ENCODE assay signal across 11 cellular contexts in genomic region chr12:124295431-124296058, GRCh38. TPM values are rescaled to one million over a fixed set of nuclear protein-coding genes. Genes with fewer than 3 reads are reported as not detected.
DNase-seq lines count a peak whose midpoint lies in the region; ATAC-seq and TF ChIP-seq lines count a peak whose summit lies in the region.
"Had no signal": no experiment of that assay in that cellular context is flagged by ENCODE, and none has a peak within 500 bp of the region (broad histone marks: within the 10 kb centered on the region; RNA-seq: fewer than 3 reads in every experiment).

No MANE protein-coding gene starts in this region.

- no peak overlapping the region for H3K27ac Mint-ChIP-seq in endothelial cell (ENCODE audit: unreplicated experiment)
- no peak overlapping the region for H3K27ac Mint-ChIP-seq in nephron progenitor cell

- H3K4me3 ChIP-seq in heart left ventricle (peak overlapping the region in 11 of 12 donors; percentile 7 to 57 (median 43)), right atrium auricular region (peak overlapping the region in 1 of 2 donors; percentile 44), upper lobe of right lung (peak overlapping the region; percentile 21)

- peak in 1 of 5 donors; percentile 56 for DNase-seq in heart left ventricle
- DNase-seq in right atrium auricular region (ENCODE audit: low spot score), result no peak
- DNase-seq in endothelial cell (ENCODE audit: low spot score), result no peak
- no peak for DNase-seq in nephron progenitor cell
- no peak for DNase-seq in upper lobe of right lung
- no peak for DNase-seq in superior temporal gyrus (ENCODE audit: extremely low spot score)
- DNase-seq: activated CD4-positive, alpha-beta T cell treated with anti-CD3 and anti-CD28 coated beads, Interleukin-2, amount 50 U/mL, for 48 hours; Kasumi-1; OCI-M1 had no signal

- H3K36me3 ChIP-seq in heart left ventricle (no peaks in the 10 kb centered on the region), right atrium auricular region (no peaks in the 10 kb centered on the region), upper lobe of right lung (no peaks in the 10 kb centered on the region)

- peaks cover 8% of the 10 kb centered on the region for H3K27me3 Mint-ChIP-seq in endothelial cell (ENCODE audit: unreplicated experiment)
- peaks cover 68% of the 10 kb centered on the region for H3K27me3 Mint-ChIP-seq in nephron progenitor cell (ENCODE audit: low read depth, poor library complexity)

- H3K4me1 Mint-ChIP-seq in endothelial cell (ENCODE audit: unreplicated experiment) (peaks cover 22% of the 10 kb centered on the region), nephron progenitor cell (peaks cover 45% of the 10 kb centered on the region)

- H3K27ac ChIP-seq in heart left ventricle, result no peak overlapping the region
- no peak overlapping the region for H3K27ac ChIP-seq in right atrium auricular region
- no peak overlapping the region for H3K27ac ChIP-seq in upper lobe of right lung

- H3K4me1 ChIP-seq in heart left ventricle (peaks cover 3 to 22% (median 11%) of the 10 kb centered on the region in 12 donors), right atrium auricular region (peaks cover 0 to 19% of the 10 kb centered on the region in 2 donors), upper lobe of right lung (no peaks in the 10 kb centered on the region)

- H3K4me3 Mint-ChIP-seq in endothelial cell (ENCODE audit: unreplicated experiment), result peak overlapping the region; percentile 91
- peak overlapping the region; percentile 77 for H3K4me3 Mint-ChIP-seq in nephron progenitor cell

- 5 to 23% (median 9%) methylated on average over 7 to 42 of the region's 42 CpGs for WGBS in heart left ventricle, 4 donors

- no peaks in the 10 kb centered on the region for H3K9me3 Mint-ChIP-seq in endothelial cell (ENCODE audit: unreplicated experiment)
- no peaks in the 10 kb centered on the region for H3K9me3 Mint-ChIP-seq in nephron progenitor cell

- no peak for TF ChIP-seq POLR2A in heart left ventricle (IDR thresholded peaks at IDR 0.05)

- H3K9me3 ChIP-seq in heart left ventricle, result no peaks in the 10 kb centered on the region
- no peaks in the 10 kb centered on the region for H3K9me3 ChIP-seq in right atrium auricular region
- no peaks in the 10 kb centered on the region for H3K9me3 ChIP-seq in upper lobe of right lung

- intact Hi-C loops in heart left ventricle (cut with DNase I) (no loop called here), upper lobe of right lung (cut with DNase I) (no loop called here)

- peaks cover 2 to 35% (median 19%) of the 10 kb centered on the region in 9 donors for H3K27me3 ChIP-seq in heart left ventricle
- no peaks in the 10 kb centered on the region for H3K27me3 ChIP-seq in right atrium auricular region
- H3K27me3 ChIP-seq in upper lobe of right lung, result peaks cover 26% of the 10 kb centered on the region

- H3K36me3 Mint-ChIP-seq in endothelial cell (ENCODE audit: low read depth, unreplicated experiment), result peaks cover 5% of the 10 kb centered on the region
- no peaks in the 10 kb centered on the region for H3K36me3 Mint-ChIP-seq in nephron progenitor cell (ENCODE audit: low read depth)

- no peak for TF ChIP-seq CTCF in heart left ventricle (IDR thresholded peaks at IDR 0.05)
- no peak for TF ChIP-seq CTCF in right atrium auricular region (IDR thresholded peaks at IDR 0.05)
- no peak for TF ChIP-seq CTCF in endothelial cell (IDR thresholded peaks at IDR 0.05; ENCODE audit: unreplicated experiment)
- TF ChIP-seq CTCF in nephron progenitor cell (IDR thresholded peaks at IDR 0.05), result no peak
- no peak for TF ChIP-seq CTCF in upper lobe of right lung (IDR thresholded peaks at IDR 0.05)

- no peak for ATAC-seq in heart left ventricle
- ATAC-seq in upper lobe of right lung, result peak; percentile 6
- ATAC-seq in HG02970 (IDR thresholded peaks at IDR 0.05; ENCODE audit: low FRiP score, unreplicated experiment), result no peak
- no peak for ATAC-seq in HG03439 (IDR thresholded peaks at IDR 0.05; ENCODE audit: unreplicated experiment)

RNA-seq across cellular contexts. Expression of gene RFLNA, which starts 0.7 kb away (rescaled TPM):
- total RNA-seq in heart left ventricle, result under 1 TPM in 4 of 9 donors, not detected in 5; 0.17 to 0.63 (median 0.27) TPM
- polyA plus RNA-seq in heart left ventricle, result under 1 TPM; 0.06 to 0.11 TPM
- under 1 TPM; 0.41 to 0.59 TPM for total RNA-seq in right atrium auricular region
- total RNA-seq in endothelial cell (ENCODE audit: unreplicated experiment), result 13.3 TPM
- total RNA-seq in upper lobe of right lung, result 1.0 TPM
